In genomic region chr18:3710712-3711269, GRCh38 we compare ENCODE assay signal across 1 cellular context.
TF ChIP-seq lines count a peak whose summit lies in the region.

No MANE protein-coding gene starts in this region.

TF ChIP-seq in IMR-90, 13 proteins besides CTCF, POLR2A, EP300 and RAD21 (continued from another document):
- TF ChIP-seq, protein P1, sequence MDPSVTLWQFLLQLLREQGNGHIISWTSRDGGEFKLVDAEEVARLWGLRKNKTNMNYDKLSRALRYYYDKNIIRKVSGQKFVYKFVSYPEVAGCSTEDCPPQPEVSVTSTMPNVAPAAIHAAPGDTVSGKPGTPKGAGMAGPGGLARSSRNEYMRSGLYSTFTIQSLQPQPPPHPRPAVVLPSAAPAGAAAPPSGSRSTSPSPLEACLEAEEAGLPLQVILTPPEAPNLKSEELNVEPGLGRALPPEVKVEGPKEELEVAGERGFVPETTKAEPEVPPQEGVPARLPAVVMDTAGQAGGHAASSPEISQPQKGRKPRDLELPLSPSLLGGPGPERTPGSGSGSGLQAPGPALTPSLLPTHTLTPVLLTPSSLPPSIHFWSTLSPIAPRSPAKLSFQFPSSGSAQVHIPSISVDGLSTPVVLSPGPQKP (IDR thresholded peaks at IDR 0.05; ENCODE audit: borderline replicate concordance, low read depth, low read length), result no peak
- no peak for TF ChIP-seq RFX5 (IDR thresholded peaks at IDR 0.05; ENCODE audit: low read depth, low read length)
- no peak for TF ChIP-seq CHD1 (IDR thresholded peaks at IDR 0.05; ENCODE audit: low read depth, low read length)
- no peak for TF ChIP-seq BHLHE40 (IDR thresholded peaks at IDR 0.05; ENCODE audit: low read depth, low read length)
- TF ChIP-seq NFE2L2 (IDR thresholded peaks at IDR 0.05; ENCODE audit: low read depth, low read length), result no peak
TF ChIP-seq in IMR-90: peak in this region for 0.
